In the genomic region with DNA sequence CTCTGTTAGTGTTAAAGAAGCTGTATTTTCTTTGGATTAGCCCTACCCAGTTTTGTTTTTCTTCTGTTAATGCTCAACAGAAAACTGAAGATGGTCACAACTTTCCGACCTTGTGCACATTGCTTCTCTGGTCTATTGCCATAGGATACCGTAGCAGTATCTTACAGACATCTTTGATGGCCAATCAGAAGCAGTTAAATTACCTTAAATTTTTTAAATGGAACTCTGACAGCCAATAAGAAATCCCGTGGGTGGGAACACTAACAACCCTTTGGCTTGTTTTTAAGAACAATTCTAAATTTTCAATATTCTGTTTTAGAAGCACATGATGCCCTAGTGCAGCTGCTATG, we compare ENCODE assay signal across 8 cellular contexts. TPM values are rescaled to one million over a fixed set of nuclear protein-coding genes. Genes with fewer than 3 reads are reported as not detected.
DNase-seq lines count a peak whose midpoint lies in the region; ATAC-seq and TF ChIP-seq lines count a peak whose summit lies in the region.

No MANE protein-coding gene starts in this region.

- H3K27me3 ChIP-seq in muscle layer of colon (ENCODE audit: control insufficient read depth in 1 of 2, insufficient read depth in 2 of 2, low read length in 2 of 2) = no peaks in the 10 kb centered on the region

- H3K36me3 ChIP-seq in muscle layer of colon (ENCODE audit: insufficient read depth, low read length) = no peaks in the 10 kb centered on the region

- H3K4me3 ChIP-seq in muscle layer of colon (ENCODE audit: low read depth in 1 of 2, low read length in 2 of 2) = peak overlapping the region in 1 of 2 donors; percentile 60

- no peaks in the 10 kb centered on the region for H3K9me3 ChIP-seq in muscle layer of colon (ENCODE audit: low read length)

- no peak for TF ChIP-seq CTCF in GM10266 (IDR thresholded peaks at IDR 0.05; ENCODE audit: control insufficient read depth, insufficient read depth, low read depth, missing control alignments)

- peak overlapping the region; percentile 83 for H3K27ac ChIP-seq in muscle layer of colon (ENCODE audit: low read depth, low read length)

- peaks cover 40% of the 10 kb centered on the region for H3K4me1 ChIP-seq in muscle layer of colon (ENCODE audit: insufficient read depth, low read length)

- ATAC-seq in GM21717 (IDR thresholded peaks at IDR 0.05; ENCODE audit: unreplicated experiment) = peak; percentile 52

- peak overlapping the region; percentile 5 for H3K9ac ChIP-seq in muscle layer of colon (ENCODE audit: low read length)

- intact Hi-C loops in posterior vena cava (cut with DNase I) = no loop called here

- peak; percentile 59 for DNase-seq in GM10266 (ENCODE audit: extremely low spot score)
- peak; percentile 68 for DNase-seq in HuH-7 (ENCODE audit: low spot score)
- DNase-seq in SHP77 treated with DMSO at 0.1 percent for 48 hours (lab: John Stamatoyannopoulos, UW) = peak; percentile 93
- DNase-seq in epidermal melanocyte (ENCODE audit: insufficient read length, low spot score) = peak; percentile 95
- DNase-seq in posterior vena cava (ENCODE audit: low spot score) = no peak
- DNase-seq in UCSD-AML1 (lab: John Stamatoyannopoulos, UW; ENCODE audit: unreplicated experiment) = no peak

RNA-seq across cellular contexts. Expression of a gene that starts 17.2 kb away (rescaled TPM):
- 10 to 100 TPM; 33.5 to 44.8 TPM for total RNA-seq in posterior vena cava

RNA-seq across cellular contexts. Expression of a gene that starts 43.2 kb away (rescaled TPM):
- 10 to 100 TPM in 1 of 2 donors, 1 to 10 TPM in 1; 8.2 to 11.2 TPM for total RNA-seq in posterior vena cava

Comparison
In these comparisons a context has a peak if more than half of its experiments do, and no peak if none do; other contexts are left out.
1. DNase-seq: peak in GM10266 (single experiment), HuH-7 (single experiment), SHP77 treated with DMSO at 0.1 percent for 48 hours (single experiment) and epidermal melanocyte (single experiment); none in posterior vena cava (single experiment) and UCSD-AML1 (single experiment).